In the genomic region with DNA sequence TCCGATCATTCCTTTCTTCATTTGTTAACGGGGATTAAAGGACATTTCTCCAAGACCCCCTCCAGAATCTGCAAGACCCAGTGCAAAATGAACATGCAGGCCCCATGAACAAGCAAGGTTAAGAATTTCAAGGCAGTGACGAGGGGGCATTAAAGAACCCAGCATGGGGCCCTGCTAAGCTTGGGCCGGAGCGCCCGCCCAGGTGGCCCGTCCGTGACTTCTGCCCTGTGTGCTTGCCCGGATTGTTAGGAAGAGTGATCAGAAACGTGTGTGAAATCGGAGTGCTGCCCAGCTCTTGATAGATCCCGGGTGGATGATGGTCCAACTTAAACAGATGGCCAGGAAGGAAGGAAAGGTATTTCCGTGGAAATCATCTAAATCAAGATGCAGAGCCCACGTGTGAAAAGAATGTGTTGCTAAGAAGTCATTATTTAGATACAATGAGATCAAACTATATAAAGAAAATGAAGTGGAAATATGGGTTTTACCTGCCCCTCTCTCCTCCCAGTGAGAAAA, we compare ENCODE assay signal across 26 cellular contexts.
"Had no signal": no experiment of that assay in that cellular context is flagged by ENCODE, and none has a peak within 500 bp of the region (broad histone marks: within the 10 kb centered on the region; RNA-seq: fewer than 3 reads in every experiment).

No MANE protein-coding gene starts in this region.

- H3K4me3 ChIP-seq: adrenal gland, body of pancreas, ovary, prostate gland, upper lobe of left lung, vagina had no signal

- ATAC-seq: activated CD8-positive, alpha-beta memory T cell treated with anti-CD3 and anti-CD28 coated beads, Interleukin-2, amount 10 ng/mL, durations not matched to agents 7 days and 5 days; activated T-cell treated with anti-CD3 and anti-CD28 coated beads, Interleukin-2, amount 50 U/mL, for 72 hours; left colon; naive thymus-derived CD8-positive, alpha-beta T cell; stimulated activated effector memory CD8-positive, alpha-beta T cell treated with anti-CD3 and anti-CD28 coated beads, Interleukin-12 subunit alpha, Interleukin-12 subunit beta, amount 100 ng/mL, for 72 hours had no signal

- H3K9me3 ChIP-seq: adrenal gland, body of pancreas, ovary, prostate gland, upper lobe of left lung, vagina had no signal

- H3K27ac Mint-ChIP-seq: activated CD4-positive, alpha-beta memory T cell treated with anti-CD3 and anti-CD28 coated beads, Interleukin-2, amount 10 ng/mL, durations not matched to agents 7 days and 5 days; activated CD4-positive, alpha-beta T cell treated with anti-CD3 and anti-CD28 coated beads, Interleukin-2, amount 10 ng/mL, durations not matched to agents 7 days and 5 days; activated CD8-positive, alpha-beta memory T cell treated with anti-CD3 and anti-CD28 coated beads, Interleukin-2, amount 10 ng/mL, durations not matched to agents 7 days and 5 days; activated naive CD8-positive, alpha-beta T cell treated with anti-CD3 and anti-CD28 coated beads for 36 hours; activated T-cell treated with anti-CD3 and anti-CD28 coated beads, Interleukin-2, amount 50 U/mL, for 72 hours; memory B cell; naive thymus-derived CD8-positive, alpha-beta T cell; stimulated activated effector memory CD8-positive, alpha-beta T cell treated with anti-CD3 and anti-CD28 coated beads, Interleukin-12 subunit alpha, Interleukin-12 subunit beta, amount 100 ng/mL, for 72 hours; stimulated activated naive CD8-positive, alpha-beta T cell treated with anti-CD3 and anti-CD28 coated beads, Interleukin-15, Interleukin-2, amounts not matched to agents 100 ng/mL and 50 ng/mL, for 24 hours had no signal

- H3K9me3 Mint-ChIP-seq: activated CD4-positive, alpha-beta memory T cell treated with anti-CD3 and anti-CD28 coated beads, Interleukin-2, amount 10 ng/mL, durations not matched to agents 7 days and 5 days; activated CD4-positive, alpha-beta T cell treated with anti-CD3 and anti-CD28 coated beads, Interleukin-2, amount 10 ng/mL, durations not matched to agents 7 days and 5 days; activated naive CD8-positive, alpha-beta T cell treated with anti-CD3 and anti-CD28 coated beads for 36 hours; activated T-cell treated with anti-CD3 and anti-CD28 coated beads, Interleukin-2, amount 50 U/mL, for 72 hours; memory B cell; naive thymus-derived CD8-positive, alpha-beta T cell; stimulated activated effector memory CD8-positive, alpha-beta T cell treated with anti-CD3 and anti-CD28 coated beads, Interleukin-12 subunit alpha, Interleukin-12 subunit beta, amount 100 ng/mL, for 72 hours; stimulated activated naive CD8-positive, alpha-beta T cell treated with anti-CD3 and anti-CD28 coated beads, Interleukin-15, Interleukin-2, amounts not matched to agents 100 ng/mL and 50 ng/mL, for 24 hours had no signal

- DNase-seq: activated CD4-positive, alpha-beta memory T cell treated with anti-CD3 and anti-CD28 coated beads, Interleukin-2, amount 10 ng/mL, durations not matched to agents 7 days and 5 days; activated CD4-positive, alpha-beta T cell treated with anti-CD3 and anti-CD28 coated beads for 1 hour; activated CD4-positive, alpha-beta T cell treated with anti-CD3 and anti-CD28 coated beads, Interleukin-2, amount 10 ng/mL, durations not matched to agents 7 days and 5 days; activated CD8-positive, alpha-beta memory T cell treated with anti-CD3 and anti-CD28 coated beads, Interleukin-2, amount 10 ng/mL, durations not matched to agents 7 days and 5 days; activated naive CD4-positive, alpha-beta T cell treated with Interleukin-2 at 50 U/mL for 16 hours; activated naive CD8-positive, alpha-beta T cell treated with anti-CD3 and anti-CD28 coated beads for 36 hours; activated T-cell treated with anti-CD3 and anti-CD28 coated beads, Interleukin-2, amount 50 U/mL, for 72 hours; caudate nucleus; effector CD8-positive, alpha-beta T cell; hippocampal formation; left colon; naive thymus-derived CD8-positive, alpha-beta T cell; ovary; small intestine; stimulated activated CD4-positive, alpha-beta T cell treated with anti-CD3 and anti-CD28 coated beads, Interleukin-4, amount 100 ng/mL, for 24 hours; substantia nigra; T-helper 2 cell had no signal

- H3K27ac ChIP-seq: adrenal gland, body of pancreas, epithelial cell of prostate, ovary, prostate gland, vagina had no signal

- H3K27me3 ChIP-seq: adrenal gland, body of pancreas, ovary, upper lobe of left lung, vagina had no signal

- H3K4me1 ChIP-seq: body of pancreas, prostate gland, vagina had no signal

- H3K36me3 ChIP-seq: adrenal gland, ovary, prostate gland, upper lobe of left lung, vagina had no signal

- H3K4me1 Mint-ChIP-seq: memory B cell had no signal

- H3K36me3 Mint-ChIP-seq: activated CD8-positive, alpha-beta memory T cell treated with anti-CD3 and anti-CD28 coated beads, Interleukin-2, amount 10 ng/mL, durations not matched to agents 7 days and 5 days; activated naive CD8-positive, alpha-beta T cell treated with anti-CD3 and anti-CD28 coated beads for 36 hours; memory B cell; stimulated activated effector memory CD8-positive, alpha-beta T cell treated with anti-CD3 and anti-CD28 coated beads, Interleukin-12 subunit alpha, Interleukin-12 subunit beta, amount 100 ng/mL, for 72 hours had no signal

- H3K27me3 Mint-ChIP-seq: activated CD4-positive, alpha-beta memory T cell treated with anti-CD3 and anti-CD28 coated beads, Interleukin-2, amount 10 ng/mL, durations not matched to agents 7 days and 5 days; activated CD4-positive, alpha-beta T cell treated with anti-CD3 and anti-CD28 coated beads, Interleukin-2, amount 10 ng/mL, durations not matched to agents 7 days and 5 days; activated naive CD8-positive, alpha-beta T cell treated with anti-CD3 and anti-CD28 coated beads for 36 hours; stimulated activated naive CD8-positive, alpha-beta T cell treated with anti-CD3 and anti-CD28 coated beads, Interleukin-15, Interleukin-2, amounts not matched to agents 100 ng/mL and 50 ng/mL, for 24 hours had no signal

- H3K4me3 Mint-ChIP-seq: activated CD4-positive, alpha-beta memory T cell treated with anti-CD3 and anti-CD28 coated beads, Interleukin-2, amount 10 ng/mL, durations not matched to agents 7 days and 5 days; activated CD4-positive, alpha-beta T cell treated with anti-CD3 and anti-CD28 coated beads, Interleukin-2, amount 10 ng/mL, durations not matched to agents 7 days and 5 days; activated CD8-positive, alpha-beta memory T cell treated with anti-CD3 and anti-CD28 coated beads, Interleukin-2, amount 10 ng/mL, durations not matched to agents 7 days and 5 days; activated naive CD8-positive, alpha-beta T cell treated with anti-CD3 and anti-CD28 coated beads for 36 hours; activated T-cell treated with anti-CD3 and anti-CD28 coated beads, Interleukin-2, amount 50 U/mL, for 72 hours; memory B cell; naive thymus-derived CD8-positive, alpha-beta T cell; stimulated activated effector memory CD8-positive, alpha-beta T cell treated with anti-CD3 and anti-CD28 coated beads, Interleukin-12 subunit alpha, Interleukin-12 subunit beta, amount 100 ng/mL, for 72 hours; stimulated activated naive CD8-positive, alpha-beta T cell treated with anti-CD3 and anti-CD28 coated beads, Interleukin-15, Interleukin-2, amounts not matched to agents 100 ng/mL and 50 ng/mL, for 24 hours had no signal
